8 cellular contexts compared by ENCODE assay signal in the genomic region with DNA sequence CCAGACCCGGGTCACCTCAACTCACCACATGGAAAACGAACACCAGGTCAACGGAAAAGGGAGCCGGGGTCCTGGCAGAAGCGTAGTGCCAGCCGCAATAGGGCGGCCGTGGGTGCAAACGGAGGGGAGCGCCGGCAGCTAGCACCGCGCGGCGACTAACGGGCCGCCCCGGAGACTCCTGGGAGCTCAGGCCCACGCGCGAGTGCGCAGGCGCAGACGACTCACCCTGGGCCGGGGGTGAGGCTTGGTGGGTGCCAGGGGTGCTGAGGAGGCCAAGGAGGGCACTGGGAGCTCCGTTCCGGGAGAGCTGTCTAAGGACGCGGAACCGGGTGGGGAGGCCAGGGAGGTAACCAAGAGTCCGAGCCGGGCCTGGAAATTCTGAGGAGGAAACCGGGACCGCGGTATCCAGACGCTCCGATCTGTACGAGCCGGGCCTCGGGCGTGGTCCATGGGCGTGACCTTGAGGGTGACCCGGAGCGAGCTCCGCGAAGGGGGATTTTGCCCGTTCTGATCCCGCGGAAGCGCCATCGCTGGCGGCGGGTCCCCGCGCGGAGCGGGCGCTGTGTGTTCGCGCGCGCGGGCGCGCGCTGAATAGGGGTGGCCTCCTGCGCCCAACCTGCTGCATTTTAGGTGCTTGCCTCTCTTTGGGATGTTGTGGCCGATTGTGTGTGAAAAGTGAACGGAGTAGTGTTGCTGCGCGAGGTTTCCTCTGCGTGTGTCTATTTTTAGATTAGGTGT. TPM values are rescaled to one million over a fixed set of nuclear protein-coding genes. Genes with fewer than 3 reads are reported as not detected.
DNase-seq lines count a peak whose midpoint lies in the region; ATAC-seq and TF ChIP-seq lines count a peak whose summit lies in the region.

A gene (plus strand): TSS at position 213 of the 738 bp plus-strand sequence. CDS start 4,602 bp downstream, outside the sequence.

- H2BK120ac ChIP-seq in mesendoderm (ENCODE audit: low read depth, low read length) = no peak within 1 kb of the TSS

- H3K4me1 Mint-ChIP-seq in effector memory CD8-positive, alpha-beta T cell (ENCODE audit: low read depth in 2 of 2) = peaks cover 21 to 23% of the 10 kb centered on the region in 2 donors

- H3K27me3 ChIP-seq in mesendoderm (ENCODE audit: insufficient read depth, low read length, poor library complexity) = no peaks in the 10 kb centered on the region

- no peak within 1 kb of the TSS for H4K5ac ChIP-seq in mesendoderm (ENCODE audit: low read length)

- no peak within 1 kb of the TSS for H2AK5ac ChIP-seq in mesendoderm (ENCODE audit: low read length)

- no peaks in the 10 kb centered on the region for H3K27me3 Mint-ChIP-seq in effector memory CD8-positive, alpha-beta T cell

- peak within 1 kb of the TSS; percentile 56 for H3K18ac ChIP-seq in mesendoderm (ENCODE audit: low read length)

- DNase-seq in GM03348 (ENCODE audit: low spot score) = peak; percentile 94
- DNase-seq in HFF-Myc (ENCODE audit: extremely low read depth, low read depth) = no peak
- peak; percentile 85 for DNase-seq in NCI-H2171 (lab: John Stamatoyannopoulos, UW)
- peak; percentile 96 for DNase-seq in activated CD8-positive, alpha-beta memory T cell treated with anti-CD3 and anti-CD28 coated beads for 24 hours
- DNase-seq in effector memory CD8-positive, alpha-beta T cell = peak; percentile 72 to 75 (median 74)
- DNase-seq in mesendoderm = peak; percentile 57
- peak; percentile 65 for DNase-seq in stimulated activated CD8-positive, alpha-beta memory T cell treated with anti-CD3 and anti-CD28 coated beads, Interleukin-12 subunit alpha, Interleukin-12 subunit beta, amount 100 ng/mL, for 24 hours (ENCODE audit: extremely low read depth)
- DNase-seq in SIG-M5 treated with dmso at 0.1 percent for 504 hours (lab: John Stamatoyannopoulos, UW; ENCODE audit: unreplicated experiment) = no peak

- peak within 1 kb of the TSS; percentile 82 to 98 for H3K27ac Mint-ChIP-seq in effector memory CD8-positive, alpha-beta T cell

- ATAC-seq in effector memory CD8-positive, alpha-beta T cell (replicated peaks) = peak; percentile 63

- H3K36me3 ChIP-seq in mesendoderm (ENCODE audit: control insufficient read depth, insufficient read depth, low read length) = no peaks in the 10 kb centered on the region

- H2BK5ac ChIP-seq in mesendoderm (ENCODE audit: low read length) = no peak within 1 kb of the TSS

- peaks cover 24% of the 10 kb centered on the region for H3K36me3 Mint-ChIP-seq in effector memory CD8-positive, alpha-beta T cell (ENCODE audit: insufficient read depth)

- WGBS in mesendoderm (ENCODE audit: extremely low coverage, insufficient coverage, low lambda C conversion rate) = no CpG with 5 or more reads among the region's 72 CpGs

- H3K4ac ChIP-seq in mesendoderm (ENCODE audit: low read depth, low read length) = peak within 1 kb of the TSS; percentile 38

- peak within 1 kb of the TSS; percentile 69 for H3K4me3 ChIP-seq in HFF-Myc (replicated peaks; ENCODE audit: low read depth, low read length)
- peak within 1 kb of the TSS; percentile 76 for H3K4me3 ChIP-seq in mesendoderm (ENCODE audit: low read length)

- H3K9me3 Mint-ChIP-seq in effector memory CD8-positive, alpha-beta T cell = no peaks in the 10 kb centered on the region

- H3K79me1 ChIP-seq in mesendoderm (ENCODE audit: low read length) = no peaks in the 10 kb centered on the region

- H3K27ac ChIP-seq in mesendoderm (ENCODE audit: low read depth, low read length) = no peak within 1 kb of the TSS

- H3K9ac ChIP-seq in mesendoderm (ENCODE audit: low read length) = peak within 1 kb of the TSS; percentile 84

- H2BK15ac ChIP-seq in mesendoderm (replicated peaks; ENCODE audit: low read depth) = no peak within 1 kb of the TSS

- H3K56ac ChIP-seq in mesendoderm (ENCODE audit: low read length) = peak within 1 kb of the TSS; percentile 90

- H3K4me2 ChIP-seq in mesendoderm (ENCODE audit: low read length) = peak within 1 kb of the TSS; percentile 34

- H3K79me2 ChIP-seq in mesendoderm (ENCODE audit: control insufficient read depth, insufficient read depth, low read length) = no peaks in the 10 kb centered on the region

- no peaks in the 10 kb centered on the region for H3K4me1 ChIP-seq in mesendoderm (ENCODE audit: control insufficient read depth, low read depth, low read length)

- no peak within 1 kb of the TSS for H4K8ac ChIP-seq in mesendoderm (ENCODE audit: low read depth, low read length)

- peak within 1 kb of the TSS; percentile 75 to 98 for H3K4me3 Mint-ChIP-seq in effector memory CD8-positive, alpha-beta T cell

- peak within 1 kb of the TSS; percentile 86 for H3K23ac ChIP-seq in mesendoderm (ENCODE audit: low read length)

- no peak for TF ChIP-seq CTCF in HFF-Myc (IDR thresholded peaks at IDR 0.05; ENCODE audit: low read depth, low read length, missing control alignments)

RNA-seq across cellular contexts. Expression of the gene that starts here (rescaled TPM):
- 2.3 TPM for polyA plus RNA-seq in mesendoderm (2013, experiment 1 of 2)
- polyA plus RNA-seq in mesendoderm (2013, experiment 2 of 2) = 2.2 TPM

Comparison
In these comparisons a context has a peak if more than half of its experiments do, and no peak if none do; other contexts are left out.
1. DNase-seq: peak in GM03348 (single experiment), NCI-H2171 (single experiment), activated CD8-positive, alpha-beta memory T cell treated with anti-CD3 and anti-CD28 coated beads for 24 hours (single experiment), effector memory CD8-positive, alpha-beta T cell (3 of 3), mesendoderm (single experiment) and stimulated activated CD8-positive, alpha-beta memory T cell treated with anti-CD3 and anti-CD28 coated beads, Interleukin-12 subunit alpha, Interleukin-12 subunit beta, amount 100 ng/mL, for 24 hours (single experiment); none in HFF-Myc (single experiment) and SIG-M5 treated with dmso at 0.1 percent for 504 hours (single experiment).